29 cellular contexts compared by ENCODE assay signal in the genomic region with DNA sequence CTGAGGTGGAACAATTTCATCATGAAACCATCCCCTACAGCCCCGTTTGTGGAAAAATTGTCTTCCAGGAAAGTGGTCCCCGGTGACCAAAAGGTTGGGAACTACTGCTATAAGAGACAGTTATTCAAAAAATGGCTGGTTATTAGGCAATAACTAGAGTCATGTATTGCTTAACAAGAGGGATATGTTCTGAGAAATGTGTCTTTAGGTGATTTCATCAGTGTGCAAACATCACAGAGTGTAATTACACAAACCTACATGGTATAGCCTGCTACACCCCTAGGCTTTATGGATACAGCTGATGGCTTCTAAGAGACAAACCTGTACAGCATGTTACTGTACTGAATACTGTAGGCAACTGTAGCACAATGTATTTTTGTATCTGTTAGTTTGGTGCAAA.
A peak's percentile ranks its signal among the peaks of the same experiment; 100 is the strongest.
DNase-seq lines count a peak whose midpoint lies in the region; ATAC-seq, FAIRE-seq and TF ChIP-seq lines count a peak whose summit lies in the region.
"Had no signal": no experiment of that assay in that cellular context is flagged by ENCODE, and none has a peak within 500 bp of the region (broad histone marks: within the 10 kb centered on the region; RNA-seq: fewer than 3 reads in every experiment).

No MANE protein-coding gene starts in this region.

- no peak overlapping the region for H3K27ac ChIP-seq in HEK293 (ENCODE audit: extremely low read depth, low read depth, low read length)
- H3K27ac ChIP-seq: coronary artery, esophagus squamous epithelium, heart right ventricle, Peyer's patch, SK-N-MC, spleen, suprapubic skin, vagina had no signal

- no peak for ATAC-seq in HG03571 (IDR thresholded peaks at IDR 0.05; ENCODE audit: unreplicated experiment)
- no peak for ATAC-seq in GM19324 (IDR thresholded peaks at IDR 0.05; ENCODE audit: low FRiP score, unreplicated experiment)
- ATAC-seq in GM19467 (IDR thresholded peaks at IDR 0.05; ENCODE audit: unreplicated experiment): no peak
- ATAC-seq: activated T-cell treated with anti-CD3 and anti-CD28 coated beads, Interleukin-2, amount 50 U/mL, for 4 hours; effector memory CD8-positive, alpha-beta T cell; stimulated activated effector memory CD8-positive, alpha-beta T cell treated with anti-CD3 and anti-CD28 coated beads, Interleukin-12 subunit alpha, Interleukin-12 subunit beta, amount 100 ng/mL, for 72 hours had no signal

- no peak for TF ChIP-seq CTCF in AG10803 (conservative IDR thresholded peaks at IDR 0.05; ENCODE audit: low read length)
- TF ChIP-seq CTCF in HEK293 (tag by site-specific recombination; IDR thresholded peaks at IDR 0.05): no peak
- no peak for TF ChIP-seq CTCF in bronchial epithelial cell (IDR thresholded peaks at IDR 0.05; ENCODE audit: insufficient read depth, low read length, severe bottlenecking)
- TF ChIP-seq CTCF in fibroblast of villous mesenchyme (IDR thresholded peaks at IDR 0.05; ENCODE audit: insufficient read depth, low read depth, low read length): no peak

- no peaks in the 10 kb centered on the region for H3K27me3 ChIP-seq in bronchial epithelial cell (ENCODE audit: control insufficient read depth, insufficient read depth, low read length)
- H3K27me3 ChIP-seq: esophagus squamous epithelium, heart right ventricle, Peyer's patch, spleen, suprapubic skin, vagina had no signal

- H3K4me3 ChIP-seq in AG10803 (ENCODE audit: low read length) (no peak overlapping the region), HEK293 (ENCODE audit: low read depth, low read length) (no peak overlapping the region), bronchial epithelial cell (ENCODE audit: low read depth, low read length) (no peak overlapping the region), fibroblast of villous mesenchyme (ENCODE audit: low read depth, low read length) (no peak overlapping the region)
- H3K4me3 ChIP-seq: coronary artery, esophagus squamous epithelium, heart right ventricle, Peyer's patch, SK-N-MC, spleen, suprapubic skin, vagina had no signal

- FAIRE-seq in bronchial epithelial cell (lab: Jason Lieb, UNC): no peak
- FAIRE-seq: D721Med, GM12892 had no signal

- CTCF ChIA-PET in HEK293 (lab: Yijun Ruan, JAX): no interaction called here

- peaks cover 13% of the 10 kb centered on the region for H3K4me1 ChIP-seq in HEK293 (ENCODE audit: control insufficient read depth, insufficient read depth, low read length)
- H3K4me1 ChIP-seq: esophagus squamous epithelium, heart right ventricle, Peyer's patch, spleen, suprapubic skin, vagina had no signal

- POLR2A ChIA-PET in HEK293 (lab: Yijun Ruan, JAX): no interaction called here

- DNase-seq in AG10803 (ENCODE audit: low read depth): peak; percentile 54
- DNase-seq in bronchial epithelial cell (ENCODE audit: low read depth): peak; percentile 81
- DNase-seq in fibroblast of villous mesenchyme (ENCODE audit: low read depth): peak; percentile 24
- no peak for DNase-seq in NCI-H2081 treated with DMSO at 0.1 percent for 48 hours (lab: John Stamatoyannopoulos, UW)
- DNase-seq: activated CD4-positive, alpha-beta T cell treated with anti-CD3 and anti-CD28 coated beads for 48 hours; activated naive CD4-positive, alpha-beta T cell; activated T-cell treated with anti-CD3 and anti-CD28 coated beads, Interleukin-2, amount 50 U/mL, for 4 hours; amniotic stem cell; effector memory CD8-positive, alpha-beta T cell; EL; esophagus squamous epithelium; heart right ventricle; NCI-H146; NCI-H524; occipital lobe; Peyer's patch; spleen; stimulated activated CD4-positive, alpha-beta T cell treated with anti-CD3 and anti-CD28 coated beads, Interleukin-2, amount 100 ng/mL, for 48 hours had no signal

- H3K36me3 ChIP-seq in HEK293 (ENCODE audit: control insufficient read depth in 2 of 2, insufficient read depth in 1 of 2, low read length in 2 of 2): no peaks in the 10 kb centered on the region
- no peaks in the 10 kb centered on the region for H3K36me3 ChIP-seq in bronchial epithelial cell (ENCODE audit: control insufficient read depth, insufficient read depth, low read length)
- H3K36me3 ChIP-seq: esophagus squamous epithelium, heart right ventricle, Peyer's patch, spleen, suprapubic skin, vagina had no signal

- no peaks in the 10 kb centered on the region for H3K9me3 ChIP-seq in HEK293 (ENCODE audit: control insufficient read depth, insufficient read depth, low read depth, low read length)
- H3K9me3 ChIP-seq: esophagus squamous epithelium, Peyer's patch, suprapubic skin, vagina had no signal

TF ChIP-seq in HEK293, 187 proteins besides CTCF, POLR2A, EP300 and RAD21:
- no peak for TF ChIP-seq ZNF335 (tag by site-specific recombination; conservative IDR thresholded peaks at IDR 0.05)
- TF ChIP-seq, protein P1, sequence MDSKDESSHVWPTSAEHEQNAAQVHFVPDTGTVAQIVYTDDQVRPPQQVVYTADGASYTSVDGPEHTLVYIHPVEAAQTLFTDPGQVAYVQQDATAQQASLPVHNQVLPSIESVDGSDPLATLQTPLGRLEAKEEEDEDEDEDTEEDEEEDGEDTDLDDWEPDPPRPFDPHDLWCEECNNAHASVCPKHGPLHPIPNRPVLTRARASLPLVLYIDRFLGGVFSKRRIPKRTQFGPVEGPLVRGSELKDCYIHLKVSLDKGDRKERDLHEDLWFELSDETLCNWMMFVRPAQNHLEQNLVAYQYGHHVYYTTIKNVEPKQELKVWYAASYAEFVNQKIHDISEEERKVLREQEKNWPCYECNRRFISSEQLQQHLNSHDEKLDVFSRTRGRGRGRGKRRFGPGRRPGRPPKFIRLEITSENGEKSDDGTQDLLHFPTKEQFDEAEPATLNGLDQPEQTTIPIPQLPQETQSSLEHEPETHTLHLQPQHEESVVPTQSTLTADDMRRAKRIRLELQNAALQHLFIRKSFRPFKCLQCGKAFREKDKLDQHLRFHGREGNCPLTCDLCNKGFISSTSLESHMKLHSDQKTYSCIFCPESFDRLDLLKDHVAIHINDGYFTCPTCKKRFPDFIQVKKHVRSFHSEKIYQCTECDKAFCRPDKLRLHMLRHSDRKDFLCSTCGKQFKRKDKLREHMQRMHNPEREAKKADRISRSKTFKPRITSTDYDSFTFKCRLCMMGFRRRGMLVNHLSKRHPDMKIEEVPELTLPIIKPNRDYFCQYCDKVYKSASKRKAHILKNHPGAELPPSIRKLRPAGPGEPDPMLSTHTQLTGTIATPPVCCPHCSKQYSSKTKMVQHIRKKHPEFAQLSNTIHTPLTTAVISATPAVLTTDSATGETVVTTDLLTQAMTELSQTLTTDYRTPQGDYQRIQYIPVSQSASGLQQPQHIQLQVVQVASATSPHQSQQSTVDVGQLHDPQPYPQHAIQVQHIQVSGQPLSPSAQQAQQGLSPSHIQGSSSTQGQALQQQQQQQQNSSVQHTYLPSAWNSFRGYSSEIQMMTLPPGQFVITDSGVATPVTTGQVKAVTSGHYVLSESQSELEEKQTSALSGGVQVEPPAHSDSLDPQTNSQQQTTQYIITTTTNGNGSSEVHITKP (tag by site-specific recombination; IDR thresholded peaks at IDR 0.05): peak; percentile 53
TF ChIP-seq in HEK293: peak in this region for 1.
